ENCODE assay signal across 1 cellular context in genomic region chr15:41972341-41973237, GRCh38.
A peak's percentile ranks its signal among the peaks of the same experiment; 100 is the strongest.
TF ChIP-seq lines count a peak whose summit lies in the region.

EHD4 (minus strand) TSS chr15:41972557; CDS start chr15:41972494, 63 bp downstream.

TF ChIP-seq in SK-N-SH, 30 proteins besides CTCF, POLR2A, EP300 and RAD21 (continued from another document):
- TF ChIP-seq PBX3 (IDR thresholded peaks at IDR 0.05), result peak; percentile 82
- no peak for TF ChIP-seq YY1 (IDR thresholded peaks at IDR 0.05; ENCODE audit: low read depth)
- TF ChIP-seq USF1 (IDR thresholded peaks at IDR 0.05; ENCODE audit: borderline replicate concordance, low read depth), result no peak
- no peak for TF ChIP-seq FOXM1 (IDR thresholded peaks at IDR 0.05; ENCODE audit: low read depth)
- TF ChIP-seq FOSL2 (IDR thresholded peaks at IDR 0.05; ENCODE audit: borderline replicate concordance, low read depth), result no peak
- TF ChIP-seq TEAD4 (IDR thresholded peaks at IDR 0.05; ENCODE audit: borderline replicate concordance, insufficient read depth), result no peak
- TF ChIP-seq TAF1 (IDR thresholded peaks at IDR 0.05; ENCODE audit: borderline replicate concordance, low read depth, low read length), result peak; percentile 82
- no peak for TF ChIP-seq SMC3 (IDR thresholded peaks at IDR 0.05; ENCODE audit: low read depth, low read length)
- TF ChIP-seq REST (IDR thresholded peaks at IDR 0.05; ENCODE audit: low read depth, low read length), result 0 out of 2 replicates have a peak, but pooled peaks have one; percentile 23
- no peak for TF ChIP-seq RXRA (IDR thresholded peaks at IDR 0.05; ENCODE audit: borderline replicate concordance, low read depth)
- no peak for TF ChIP-seq JUND (IDR thresholded peaks at IDR 0.05)
- no peak; the same call in 1 of the 2 replicates for TF ChIP-seq SIN3A (IDR thresholded peaks at IDR 0.05; ENCODE audit: borderline replicate concordance, low read depth, low read length)
